9 cellular contexts compared by ENCODE assay signal in the genomic region with DNA sequence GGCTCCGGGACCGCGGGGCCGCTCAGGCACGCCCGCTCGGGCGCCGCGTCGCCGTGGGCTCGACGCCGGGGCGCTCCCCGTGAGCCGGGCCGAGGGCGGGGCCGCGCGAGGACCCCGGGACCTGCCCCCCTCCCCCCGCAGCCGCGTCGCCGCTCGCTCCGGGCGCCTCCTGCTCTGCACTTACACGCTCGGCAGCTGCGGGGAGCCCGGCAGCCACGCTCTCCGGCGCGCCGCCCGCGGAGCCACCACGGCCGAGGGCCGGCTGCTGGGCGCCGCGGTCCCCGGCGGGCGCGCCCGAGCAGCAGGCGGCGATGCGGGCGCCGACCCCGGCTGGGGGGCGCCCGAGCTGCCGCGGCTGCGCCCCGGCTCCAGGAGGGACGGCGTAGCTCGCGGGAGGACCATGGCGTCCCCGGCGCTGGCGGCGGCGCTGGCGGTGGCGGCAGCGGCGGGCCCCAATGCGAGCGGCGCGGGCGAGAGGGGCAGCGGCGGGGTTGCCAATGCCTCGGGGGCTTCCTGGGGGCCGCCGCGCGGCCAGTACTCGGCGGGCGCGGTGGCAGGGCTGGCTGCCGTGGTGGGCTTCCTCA. TPM values are rescaled to one million over a fixed set of nuclear protein-coding genes. Genes with fewer than 3 reads are reported as not detected.
DNase-seq lines count a peak whose midpoint lies in the region; ATAC-seq and TF ChIP-seq lines count a peak whose summit lies in the region.
"Had no signal": no experiment of that assay in that cellular context is flagged by ENCODE, and none has a peak within 500 bp of the region (broad histone marks: within the 10 kb centered on the region; RNA-seq: fewer than 3 reads in every experiment).

A gene (plus strand): TSS at position 179 of the 584 bp plus-strand sequence. CDS start 222 bp downstream, at position 401.

- no peak within 1 kb of the TSS for H3K4me3 ChIP-seq in CD8-positive, alpha-beta memory T cell (ENCODE audit: low read length)
- peak within 1 kb of the TSS in 2 of 4 experiments; percentile 29 to 45 for H3K4me3 ChIP-seq in fibroblast of lung (replicated peaks in 1 of 4; ENCODE audit: control extremely low read depth in 1 of 4, insufficient read depth in 1 of 4, low read depth in 3 of 4, low read length in 4 of 4)

- H3K9ac ChIP-seq in fibroblast of lung (ENCODE audit: insufficient read depth, low read length) = no peak within 1 kb of the TSS

- H3K4me2 ChIP-seq in fibroblast of lung (ENCODE audit: extremely low read depth, insufficient read depth, low read length) = peak within 1 kb of the TSS; percentile 51

- no peaks in the 10 kb centered on the region for H3K36me3 ChIP-seq in CD8-positive, alpha-beta memory T cell (ENCODE audit: insufficient read depth, low read length)
- H3K36me3 ChIP-seq in fibroblast of lung (ENCODE audit: control insufficient read depth, insufficient read depth, low read length) = no peaks in the 10 kb centered on the region
- H3K36me3 ChIP-seq: neutrophil had no signal

- H4K20me1 ChIP-seq in fibroblast of lung (ENCODE audit: control insufficient read depth, extremely low read depth, insufficient read depth, low read length) = no peaks in the 10 kb centered on the region

- no peaks in the 10 kb centered on the region for H3K9me3 Mint-ChIP-seq in CD8-positive, alpha-beta memory T cell
- no peaks in the 10 kb centered on the region for H3K9me3 Mint-ChIP-seq in osteocyte (ENCODE audit: unreplicated experiment)

- POLR2A ChIA-PET in CD8-positive, alpha-beta memory T cell (lab: Charles Lee) = no interaction called here

- CTCF ChIA-PET in CD8-positive, alpha-beta memory T cell (lab: Charles Lee) = no interaction called here

- peak within 1 kb of the TSS in 5 of 7 donors; percentile 8 to 79 (median 38) for H3K4me3 Mint-ChIP-seq in CD8-positive, alpha-beta memory T cell
- H3K4me3 Mint-ChIP-seq in osteocyte (ENCODE audit: unreplicated experiment) = peak within 1 kb of the TSS; percentile 66

- peak within 1 kb of the TSS; percentile 41 for H2AFZ ChIP-seq in fibroblast of lung (ENCODE audit: low read length)

- DNase-seq in CD8-positive, alpha-beta memory T cell = no peak
- DNase-seq in NCI-H69 (lab: John Stamatoyannopoulos, UW) = peak; percentile 13
- peak in 1 of 2 donors; percentile 30 for DNase-seq in fibroblast of lung (ENCODE audit: low read depth in 2 of 2)
- DNase-seq in osteocyte (ENCODE audit: extremely low spot score, unreplicated experiment) = no peak
- no peak for DNase-seq in NCI-H2029 treated with DMSO at 0.1 percent for 48 hours (lab: John Stamatoyannopoulos, UW)
- no peak for DNase-seq in NCI-H1694 (lab: John Stamatoyannopoulos, UW)

- H3K4me1 ChIP-seq in CD8-positive, alpha-beta memory T cell (ENCODE audit: insufficient read depth, low read length) = no peaks in the 10 kb centered on the region
- H3K4me1 ChIP-seq in fibroblast of lung (ENCODE audit: control insufficient read depth, extremely low read depth, insufficient read depth, low read length) = no peaks in the 10 kb centered on the region

- H3K27me3 Mint-ChIP-seq in CD8-positive, alpha-beta memory T cell = peaks cover 10 to 22% of the 10 kb centered on the region in 2 donors
- H3K27me3 Mint-ChIP-seq in osteocyte (ENCODE audit: unreplicated experiment) = peaks cover 37% of the 10 kb centered on the region

- no peak for ATAC-seq in GM19455 (IDR thresholded peaks at IDR 0.05; ENCODE audit: unreplicated experiment)
- no peak for ATAC-seq in HG03460 (IDR thresholded peaks at IDR 0.05; ENCODE audit: unreplicated experiment)

- no peaks in the 10 kb centered on the region for H3K36me3 Mint-ChIP-seq in CD8-positive, alpha-beta memory T cell
- peaks cover 2% of the 10 kb centered on the region for H3K36me3 Mint-ChIP-seq in osteocyte (ENCODE audit: unreplicated experiment)

- H3K4me1 Mint-ChIP-seq in CD8-positive, alpha-beta memory T cell = peaks cover 0 to 9% (median 3%) of the 10 kb centered on the region in 3 donors
- peaks cover 6% of the 10 kb centered on the region for H3K4me1 Mint-ChIP-seq in osteocyte (ENCODE audit: unreplicated experiment)

- H3K9me3 ChIP-seq in CD8-positive, alpha-beta memory T cell (ENCODE audit: low read length) = no peaks in the 10 kb centered on the region
- H3K9me3 ChIP-seq in fibroblast of lung (ENCODE audit: control insufficient read depth, insufficient read depth, low read depth, low read length) = no peaks in the 10 kb centered on the region
- H3K9me3 ChIP-seq: neutrophil had no signal

- no peak within 1 kb of the TSS for H3K27ac Mint-ChIP-seq in CD8-positive, alpha-beta memory T cell
- no peak within 1 kb of the TSS for H3K27ac Mint-ChIP-seq in osteocyte (ENCODE audit: unreplicated experiment)

- no peaks in the 10 kb centered on the region for H3K79me2 ChIP-seq in fibroblast of lung (ENCODE audit: control insufficient read depth, insufficient read depth, low read length)

- H3K27ac ChIP-seq in CD8-positive, alpha-beta memory T cell (ENCODE audit: low read depth, low read length) = no peak within 1 kb of the TSS
- H3K27ac ChIP-seq in fibroblast of lung (ENCODE audit: insufficient read depth, low read length) = no peak within 1 kb of the TSS
- H3K27ac ChIP-seq: neutrophil had no signal

- peaks cover 6% of the 10 kb centered on the region for H3K27me3 ChIP-seq in CD8-positive, alpha-beta memory T cell (ENCODE audit: insufficient read depth, low read length, poor library complexity, severe bottlenecking)
- peaks cover 12% of the 10 kb centered on the region for H3K27me3 ChIP-seq in fibroblast of lung (ENCODE audit: control insufficient read depth, insufficient read depth, low read length)

- TF ChIP-seq CTCF in fibroblast of lung (conservative IDR thresholded peaks at IDR 0.05 in 1 of 2, IDR thresholded peaks at IDR 0.05 in 1 of 2; ENCODE audit: low read depth in 1 of 2, low read length in 2 of 2) (no peak), osteocyte (IDR thresholded peaks at IDR 0.05) (no peak)

RNA-seq across cellular contexts. Expression of the gene that starts here (rescaled TPM):
- total RNA-seq in CD8-positive, alpha-beta memory T cell = not detected
- polyA plus RNA-seq in CD8-positive, alpha-beta memory T cell = not detected
- total RNA-seq in fibroblast of lung (0.26 and 0.33 TPM in 2 replicates), osteocyte (0.26 and 0.32 TPM in 2 replicates)
- 0.12 and 0.30 TPM in 2 replicates for polyA plus RNA-seq in fibroblast of lung
- 0.32 and 0.87 TPM in 2 replicates for polyA plus RNA-seq in fibroblast of lung (2012)
- polyA minus RNA-seq in fibroblast of lung (ENCODE audit: low replicate concordance) = 0.15 and 0.20 TPM in 2 replicates
